Comparison of ENCODE assay signal across 6 cellular contexts in the genomic region with DNA sequence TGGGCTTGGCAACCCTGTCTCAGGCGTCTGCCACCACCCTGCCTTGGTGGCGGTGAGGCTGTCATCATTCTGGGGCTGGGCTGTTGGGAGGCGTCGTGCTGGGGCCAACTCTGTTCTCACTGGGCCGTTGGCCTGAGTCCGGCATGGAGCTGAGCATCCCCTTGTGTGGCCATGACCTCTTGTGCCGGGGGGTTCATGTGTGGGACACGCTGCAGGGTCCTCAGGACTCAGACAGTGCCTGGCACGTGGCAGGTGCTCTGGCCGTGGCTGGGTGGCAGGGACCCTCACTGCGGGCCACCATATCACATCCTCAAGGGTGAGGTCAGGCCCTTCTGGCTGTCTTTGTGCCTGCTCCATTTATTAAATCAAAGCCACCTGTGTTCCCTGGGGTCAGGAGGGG.
A peak's percentile ranks its signal among the peaks of the same experiment; 100 is the strongest.
DNase-seq lines count a peak whose midpoint lies in the region; ATAC-seq, FAIRE-seq and TF ChIP-seq lines count a peak whose summit lies in the region.
"Not testable (repeated sequence)": the region's sequence is repeated elsewhere in the genome, so short reads cannot be mapped to it uniquely, and the experiment has no call there.

No MANE protein-coding gene starts in this region.

- not testable (repeated sequence) for H2BK120ac ChIP-seq in neuronal stem cell (ENCODE audit: low read depth, low read length)

- H3K23ac ChIP-seq in neuronal stem cell (ENCODE audit: low read depth, low read length, poor library complexity): peak overlapping the region; percentile 65

- not testable (repeated sequence) for TF ChIP-seq CTCF in SK-N-SH (IDR thresholded peaks at IDR 0.05); kidney (IDR thresholded peaks at IDR 0.05; ENCODE audit: borderline replicate concordance, extremely low read depth, insufficient read depth); lower lobe of right lung (IDR thresholded peaks at IDR 0.05); spleen (IDR thresholded peaks at IDR 0.05 in 8 of 11, conservative IDR thresholded peaks at IDR 0.05 in 3 of 11)

- not testable (repeated sequence) for H3K27me3 ChIP-seq in BLaER1; SK-N-SH (ENCODE audit: insufficient read depth); lower lobe of right lung (ENCODE audit: low read depth); neuronal stem cell (ENCODE audit: control insufficient read depth in 3 of 3, insufficient read depth in 3 of 3, low read depth in 1 of 3, low read length in 3 of 3); spleen (replicated peaks in 1 of 7)

- H4K91ac ChIP-seq in neuronal stem cell (ENCODE audit: low read depth, low read length, poor library complexity): not testable (repeated sequence)

- H3K79me2 ChIP-seq in SK-N-SH (ENCODE audit: insufficient read depth): not testable (repeated sequence)

- not testable (repeated sequence) for TF ChIP-seq RAD21 in SK-N-SH (IDR thresholded peaks at IDR 0.05; ENCODE audit: low read length)

- FAIRE-seq in kidney (lab: Jason Lieb, UNC): not testable (repeated sequence)

- peak; percentile 55 for DNase-seq in SK-N-SH
- peak; percentile 53 for DNase-seq in kidney
- peak; percentile 10 for DNase-seq in lower lobe of right lung
- not testable (repeated sequence) for DNase-seq in neuronal stem cell (ENCODE audit: low spot score)
- DNase-seq in spleen: peak; percentile 46

- not testable (repeated sequence) for H3F3A ChIP-seq in SK-N-SH (replicated peaks; ENCODE audit: insufficient read depth)

- POLR2A ChIA-PET in SK-N-SH (lab: Yijun Ruan, JAX): not testable (repeated sequence)

- not testable (repeated sequence) for H3K79me1 ChIP-seq in neuronal stem cell (ENCODE audit: low read depth, low read length)

- not testable (repeated sequence) for H2AFZ ChIP-seq in SK-N-SH (ENCODE audit: low read depth); neuronal stem cell (ENCODE audit: low read length)

- peak overlapping the region; percentile 65; the same call in 1 of the 2 replicates for H3K4me2 ChIP-seq in BLaER1
- H3K4me2 ChIP-seq in SK-N-SH; neuronal stem cell (ENCODE audit: insufficient read depth, low read length, poor library complexity, severe bottlenecking): not testable (repeated sequence)

- H3K9me2 ChIP-seq in SK-N-SH: not testable (repeated sequence)

- not testable (repeated sequence) for ATAC-seq in lower lobe of right lung

- H3K14ac ChIP-seq in neuronal stem cell (ENCODE audit: low read length): peak overlapping the region; percentile 56

- not testable (repeated sequence) for H3K27ac ChIP-seq in BLaER1; kidney (ENCODE audit: low read depth in 2 of 2, low read length in 2 of 2); lower lobe of right lung; neuronal stem cell (replicated peaks; ENCODE audit: low read length); spleen
- peak overlapping the region in 1 of 2 experiments; percentile 88; a peak in 2 of 4 replicates for H3K27ac ChIP-seq in SK-N-SH (ENCODE audit: low read depth in 2 of 2, low read length in 1 of 2)

- H4K8ac ChIP-seq in neuronal stem cell (ENCODE audit: low read depth, low read length): peak overlapping the region; percentile 17

- not testable (repeated sequence) for H2BK15ac ChIP-seq in neuronal stem cell (ENCODE audit: low read length)

- not testable (repeated sequence) for TF ChIP-seq POLR2A in spleen (IDR thresholded peaks at IDR 0.05)

- not testable (repeated sequence) for H3K9me3 ChIP-seq in BLaER1; SK-N-SH; kidney (ENCODE audit: control insufficient read depth in 1 of 2, low read length in 2 of 2); lower lobe of right lung; neuronal stem cell (replicated peaks in 1 of 2; ENCODE audit: control insufficient read depth in 2 of 2, insufficient read depth in 1 of 2, low read depth in 1 of 2, low read length in 2 of 2); spleen

- H3K4me1 ChIP-seq in BLaER1 (peaks cover 11% of the 10 kb centered on the region), SK-N-SH (ENCODE audit: control insufficient read depth in 1 of 2, insufficient read depth in 2 of 2, low read depth in 1 of 2, low read length in 1 of 2) (peaks cover 0 to 53% of the 10 kb centered on the region in 2 experiments; a peak in 1 of 4 replicates), spleen (peaks cover 0 to 19% (median 0%) of the 10 kb centered on the region in 6 donors)
- H3K4me1 ChIP-seq in kidney (ENCODE audit: control insufficient read depth in 1 of 2, insufficient read depth in 1 of 2, low read depth in 1 of 2, low read length in 2 of 2); lower lobe of right lung; neuronal stem cell (ENCODE audit: control insufficient read depth in 2 of 2, insufficient read depth in 1 of 2, low read depth in 1 of 2, low read length in 2 of 2): not testable (repeated sequence)

- H2BK12ac ChIP-seq in neuronal stem cell (ENCODE audit: low read length): not testable (repeated sequence)

- not testable (repeated sequence) for H4K20me1 ChIP-seq in BLaER1; SK-N-SH (ENCODE audit: insufficient read depth)

- not testable (repeated sequence) for H3K36me3 ChIP-seq in BLaER1; SK-N-SH (replicated peaks in 1 of 2; ENCODE audit: control insufficient read depth in 1 of 2, insufficient read depth in 2 of 2, low read length in 1 of 2); kidney (ENCODE audit: control insufficient read depth in 1 of 2, insufficient read depth in 2 of 2, low read length in 2 of 2); lower lobe of right lung; neuronal stem cell (replicated peaks in 1 of 2; ENCODE audit: control insufficient read depth in 2 of 2, insufficient read depth in 2 of 2, low read length in 2 of 2); spleen

- not testable (repeated sequence) for H3K18ac ChIP-seq in neuronal stem cell (ENCODE audit: low read length)

- not testable (repeated sequence) for H3K4me3 ChIP-seq in BLaER1; SK-N-SH (ENCODE audit: low read depth in 2 of 2, low read length in 1 of 2); kidney (ENCODE audit: low read length in 2 of 2); lower lobe of right lung; neuronal stem cell (ENCODE audit: low read length in 2 of 2); spleen

- intact Hi-C loops in kidney (cut with DNase I); lower lobe of right lung (cut with DNase I); spleen (cut with DNase I; ENCODE audit: low total_unique reads): not testable (repeated sequence)

- peak in 1 of 2 experiments; percentile 54; a peak in 1 of 4 replicates for TF ChIP-seq EP300 in SK-N-SH (IDR thresholded peaks at IDR 0.05; ENCODE audit: borderline replicate concordance in 1 of 2, low read depth in 1 of 2, low read length in 1 of 2)

- H3K9ac ChIP-seq in BLaER1; SK-N-SH; kidney (ENCODE audit: low read length in 2 of 2); neuronal stem cell (ENCODE audit: low read depth, low read length, poor library complexity): not testable (repeated sequence)

- not testable (repeated sequence) for H2AK5ac ChIP-seq in neuronal stem cell (ENCODE audit: low read depth, low read length)

- H3K4ac ChIP-seq in neuronal stem cell (ENCODE audit: low read length): not testable (repeated sequence)

- not testable (repeated sequence) for H2BK5ac ChIP-seq in neuronal stem cell (ENCODE audit: low read length)

- 57% methylated on average over 3 of the region's 11 CpGs for whole genome bisulfite sequencing in SK-N-SH (ENCODE audit: low lambda C conversion rate)
- no CpG with 5 or more reads among the region's 11 CpGs for WGBS in neuronal stem cell (ENCODE audit: extremely low coverage in 2 of 2, insufficient read length in 2 of 2, insufficient replicate concordance in 1 of 2), 2 donors
- 80 to 91% (median 88%) methylated on average over 7 to 11 of the region's 11 CpGs; no CpG with 5 or more reads in 1 of the 5 donors for WGBS in spleen, 5 donors

- CTCF ChIA-PET in SK-N-SH (lab: Yijun Ruan, JAX): interaction anchor here (1.3 kb wide), 1 partner anchor 46 kb away, joined by 3 read pairs; no protein-coding TSS in a partner anchor
